In the genomic region with DNA sequence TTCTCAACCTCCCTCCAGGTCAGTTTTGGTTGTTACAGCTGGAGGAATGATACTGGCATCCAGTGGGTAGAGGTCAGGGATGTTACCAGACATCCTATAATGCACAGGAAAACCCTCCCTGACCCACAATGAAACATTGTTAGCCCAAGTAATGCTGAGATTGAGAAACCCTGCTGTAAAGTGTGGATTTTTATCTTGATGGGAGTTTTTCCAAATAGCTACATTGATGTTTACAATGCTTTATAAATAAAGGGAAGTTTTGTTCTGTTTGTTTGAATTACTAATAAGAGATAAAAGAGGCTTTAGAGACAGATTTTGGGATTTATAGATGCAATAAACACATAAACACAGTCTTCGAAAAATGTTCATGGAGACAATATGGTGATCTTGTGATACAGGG, we compare ENCODE assay signal across 1 cellular context.
TF ChIP-seq lines count a peak whose summit lies in the region.

No MANE protein-coding gene starts in this region.

TF ChIP-seq in HepG2, 621 proteins besides CTCF, POLR2A, EP300 and RAD21 (continued from another document):
- TF ChIP-seq, protein P1, sequence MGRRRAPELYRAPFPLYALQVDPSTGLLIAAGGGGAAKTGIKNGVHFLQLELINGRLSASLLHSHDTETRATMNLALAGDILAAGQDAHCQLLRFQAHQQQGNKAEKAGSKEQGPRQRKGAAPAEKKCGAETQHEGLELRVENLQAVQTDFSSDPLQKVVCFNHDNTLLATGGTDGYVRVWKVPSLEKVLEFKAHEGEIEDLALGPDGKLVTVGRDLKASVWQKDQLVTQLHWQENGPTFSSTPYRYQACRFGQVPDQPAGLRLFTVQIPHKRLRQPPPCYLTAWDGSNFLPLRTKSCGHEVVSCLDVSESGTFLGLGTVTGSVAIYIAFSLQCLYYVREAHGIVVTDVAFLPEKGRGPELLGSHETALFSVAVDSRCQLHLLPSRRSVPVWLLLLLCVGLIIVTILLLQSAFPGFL (CRISPR knock-in tag; IDR thresholded peaks at IDR 0.05) = no peak
- TF ChIP-seq RFX1 (IDR thresholded peaks at IDR 0.05) (no peak), RORA (CRISPR knock-in tag; IDR thresholded peaks at IDR 0.05) (no peak), GATA4 (IDR thresholded peaks at IDR 0.05; ENCODE audit: borderline replicate concordance, low read depth) (no peak), ZNF17 (CRISPR knock-in tag; IDR thresholded peaks at IDR 0.05) (no peak), FOXP1 (IDR thresholded peaks at IDR 0.05) (no peak), FOXP1 (CRISPR knock-in tag; IDR thresholded peaks at IDR 0.05) (peak; percentile 15; the same call in 1 of the 2 replicates), SMARCC2 (IDR thresholded peaks at IDR 0.05) (no peak), ZNF234 (CRISPR knock-in tag; conservative IDR thresholded peaks at IDR 0.05) (no peak), ZNF510 (CRISPR knock-in tag; IDR thresholded peaks at IDR 0.05; ENCODE audit: low read depth) (no peak), ZKSCAN8 (CRISPR knock-in tag; IDR thresholded peaks at IDR 0.05; ENCODE audit: borderline replicate concordance) (no peak), ZFAT (CRISPR knock-in tag; conservative IDR thresholded peaks at IDR 0.05) (no peak), MEIS1 (CRISPR knock-in tag; IDR thresholded peaks at IDR 0.05; ENCODE audit: borderline replicate concordance) (no peak), ZBTB42 (CRISPR knock-in tag; IDR thresholded peaks at IDR 0.05) (no peak), ZNF766 (CRISPR knock-in tag; IDR thresholded peaks at IDR 0.05; ENCODE audit: borderline replicate concordance) (no peak), TRIM24 (CRISPR knock-in tag; IDR thresholded peaks at IDR 0.05) (no peak), HDAC2 (CRISPR knock-in tag; IDR thresholded peaks at IDR 0.05) (no peak), SOX5 (CRISPR knock-in tag; IDR thresholded peaks at IDR 0.05; ENCODE audit: borderline replicate concordance) (peak; percentile 33; the same call in 1 of the 2 replicates), IKZF1 (IDR thresholded peaks at IDR 0.05) (no peak)
- TF ChIP-seq, protein P2, sequence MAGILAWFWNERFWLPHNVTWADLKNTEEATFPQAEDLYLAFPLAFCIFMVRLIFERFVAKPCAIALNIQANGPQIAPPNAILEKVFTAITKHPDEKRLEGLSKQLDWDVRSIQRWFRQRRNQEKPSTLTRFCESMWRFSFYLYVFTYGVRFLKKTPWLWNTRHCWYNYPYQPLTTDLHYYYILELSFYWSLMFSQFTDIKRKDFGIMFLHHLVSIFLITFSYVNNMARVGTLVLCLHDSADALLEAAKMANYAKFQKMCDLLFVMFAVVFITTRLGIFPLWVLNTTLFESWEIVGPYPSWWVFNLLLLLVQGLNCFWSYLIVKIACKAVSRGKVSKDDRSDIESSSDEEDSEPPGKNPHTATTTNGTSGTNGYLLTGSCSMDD (CRISPR knock-in tag; IDR thresholded peaks at IDR 0.05) = no peak
- TF ChIP-seq, protein P3, sequence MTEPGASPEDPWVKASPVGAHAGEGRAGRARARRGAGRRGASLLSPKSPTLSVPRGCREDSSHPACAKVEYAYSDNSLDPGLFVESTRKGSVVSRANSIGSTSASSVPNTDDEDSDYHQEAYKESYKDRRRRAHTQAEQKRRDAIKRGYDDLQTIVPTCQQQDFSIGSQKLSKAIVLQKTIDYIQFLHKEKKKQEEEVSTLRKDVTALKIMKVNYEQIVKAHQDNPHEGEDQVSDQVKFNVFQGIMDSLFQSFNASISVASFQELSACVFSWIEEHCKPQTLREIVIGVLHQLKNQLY (CRISPR knock-in tag; IDR thresholded peaks at IDR 0.05) = no peak
